ENCODE assay signal across 11 cellular contexts in genomic region chr19:13014101-13014920, GRCh38. TPM values are rescaled to one million over a fixed set of nuclear protein-coding genes. Genes with fewer than 3 reads are reported as not detected.
DNase-seq lines count a peak whose midpoint lies in the region; ATAC-seq and TF ChIP-seq lines count a peak whose summit lies in the region.
"Had no signal": no experiment of that assay in that cellular context is flagged by ENCODE, and none has a peak within 500 bp of the region (broad histone marks: within the 10 kb centered on the region; RNA-seq: fewer than 3 reads in every experiment).

No MANE protein-coding gene starts in this region.

- H3K27me3 ChIP-seq in CD8-positive, alpha-beta memory T cell (ENCODE audit: insufficient read depth, low read length, poor library complexity, severe bottlenecking) = peaks cover 34% of the 10 kb centered on the region
- no peaks in the 10 kb centered on the region for H3K27me3 ChIP-seq in rectal smooth muscle tissue (ENCODE audit: control insufficient read depth, insufficient read depth, low read length)

- H3K27ac Mint-ChIP-seq in CD8-positive, alpha-beta memory T cell = peak overlapping the region in 6 of 8 donors; percentile 43 to 83 (median 61)
- no peak overlapping the region for H3K27ac Mint-ChIP-seq in T-helper 17 cell

- peaks cover 25% of the 10 kb centered on the region for H3K4me1 ChIP-seq in CD8-positive, alpha-beta memory T cell (ENCODE audit: insufficient read depth, low read length)
- H3K4me1 ChIP-seq in rectal smooth muscle tissue (ENCODE audit: control insufficient read depth, insufficient read depth, low read length) = peaks cover 65% of the 10 kb centered on the region

- no peak for DNase-seq in CD8-positive, alpha-beta memory T cell
- DNase-seq in T-helper 17 cell (no peak), fibroblast of mammary gland (ENCODE audit: low read depth) (peak; percentile 49), NOMO-1 (lab: John Stamatoyannopoulos, UW; ENCODE audit: unreplicated experiment in 2 of 2) (no peak), A172 (ENCODE audit: low spot score) (no peak)
- DNase-seq: activated CD4-positive, alpha-beta T cell treated with anti-CD3 and anti-CD28 coated beads, Interleukin-2, amount 50 U/mL, for 4 hours; KG1 had no signal

- H3K9me3 Mint-ChIP-seq in CD8-positive, alpha-beta memory T cell = peaks cover 0 to 4% (median 0%) of the 10 kb centered on the region in 5 donors

- no peak for TF ChIP-seq CTCF in fibroblast of mammary gland (conservative IDR thresholded peaks at IDR 0.05; ENCODE audit: control insufficient read depth, insufficient read depth, low read depth, low read length)

- peaks cover 55 to 84% of the 10 kb centered on the region in 2 donors for H3K27me3 Mint-ChIP-seq in CD8-positive, alpha-beta memory T cell
- H3K27me3 Mint-ChIP-seq in T-helper 17 cell = peaks cover 74% of the 10 kb centered on the region

- H3K9me3 ChIP-seq in CD8-positive, alpha-beta memory T cell (ENCODE audit: low read length) = no peaks in the 10 kb centered on the region
- H3K9me3 ChIP-seq in T-helper 17 cell (ENCODE audit: control insufficient read depth, low read length, poor library complexity, severe bottlenecking) = no peaks in the 10 kb centered on the region

- peak overlapping the region; percentile 78 to 96 (median 86) for H3K4me3 Mint-ChIP-seq in CD8-positive, alpha-beta memory T cell
- H3K4me3 Mint-ChIP-seq in T-helper 17 cell = peak overlapping the region; percentile 77

- H3K4me3 ChIP-seq in CD8-positive, alpha-beta memory T cell (ENCODE audit: low read length) = peak overlapping the region; percentile 25
- H3K4me3 ChIP-seq in fibroblast of mammary gland (ENCODE audit: control insufficient read depth, low read depth, low read length) (peak overlapping the region; percentile 30), rectal smooth muscle tissue (ENCODE audit: low read length) (peak overlapping the region; percentile 45)

- no peak overlapping the region for H3K9ac ChIP-seq in rectal smooth muscle tissue (ENCODE audit: low read length)

- CTCF ChIA-PET in CD8-positive, alpha-beta memory T cell (lab: Charles Lee) = interaction anchor here (0.9 to 2.6 kb wide), 8 partner anchors 30 to 79 kb away, joined by 3 to 20 read pairs (median 3); no protein-coding TSS in a partner anchor

- peaks cover 23 to 29% (median 23%) of the 10 kb centered on the region in 3 donors for H3K4me1 Mint-ChIP-seq in CD8-positive, alpha-beta memory T cell
- peaks cover 28% of the 10 kb centered on the region for H3K4me1 Mint-ChIP-seq in T-helper 17 cell

- no peaks in the 10 kb centered on the region for H3K36me3 ChIP-seq in CD8-positive, alpha-beta memory T cell (ENCODE audit: insufficient read depth, low read length)
- no peaks in the 10 kb centered on the region for H3K36me3 ChIP-seq in rectal smooth muscle tissue (ENCODE audit: control insufficient read depth, insufficient read depth, low read length)

- ATAC-seq in T-helper 17 cell = no peak
- no peak for ATAC-seq in HG03139 (IDR thresholded peaks at IDR 0.05; ENCODE audit: unreplicated experiment)
- ATAC-seq in SK-N-SH treated with all-trans-retinoic acid at 6 μM for 48 hours = no peak

- peaks cover 0 to 2% (median 0%) of the 10 kb centered on the region in 3 donors for H3K36me3 Mint-ChIP-seq in CD8-positive, alpha-beta memory T cell
- H3K36me3 Mint-ChIP-seq in T-helper 17 cell (ENCODE audit: low read depth) = peaks cover 5% of the 10 kb centered on the region

- H3K27ac ChIP-seq in CD8-positive, alpha-beta memory T cell (ENCODE audit: low read depth, low read length) = no peak overlapping the region
- H3K27ac ChIP-seq in rectal smooth muscle tissue (ENCODE audit: low read depth, low read length) = peak overlapping the region; percentile 78

- POLR2A ChIA-PET in CD8-positive, alpha-beta memory T cell (lab: Charles Lee) = no interaction called here

TF ChIP-seq in SK-N-SH treated with all-trans-retinoic acid at 6 μM for 48 hours, 23 proteins besides CTCF, POLR2A, EP300 and RAD21:
- no peak for TF ChIP-seq ZFP30 (CRISPR knock-in tag; IDR thresholded peaks at IDR 0.05)
- TF ChIP-seq TOX (CRISPR knock-in tag; IDR thresholded peaks at IDR 0.05; ENCODE audit: borderline replicate concordance) = no peak
- no peak for TF ChIP-seq CSRNP3 (CRISPR knock-in tag; IDR thresholded peaks at IDR 0.05)
- no peak for TF ChIP-seq RARB (CRISPR knock-in tag; IDR thresholded peaks at IDR 0.05)
- no peak for TF ChIP-seq PATZ1 (CRISPR knock-in tag; IDR thresholded peaks at IDR 0.05; ENCODE audit: borderline replicate concordance)
- TF ChIP-seq TCF4 (CRISPR knock-in tag; IDR thresholded peaks at IDR 0.05; ENCODE audit: borderline replicate concordance) = no peak
- no peak for TF ChIP-seq ZNF70 (CRISPR knock-in tag; IDR thresholded peaks at IDR 0.05)
- no peak for TF ChIP-seq CREB5 (CRISPR knock-in tag; IDR thresholded peaks at IDR 0.05; ENCODE audit: low read depth)
- TF ChIP-seq POU6F1 (CRISPR knock-in tag; IDR thresholded peaks at IDR 0.05; ENCODE audit: borderline replicate concordance, low read depth) = no peak
- TF ChIP-seq CSDC2 (CRISPR knock-in tag; IDR thresholded peaks at IDR 0.05) = no peak

RNA-seq across cellular contexts. Expression of gene NFIX, which starts 19.0 kb away (rescaled TPM):
- 1 to 10 TPM; 2.3 to 2.8 TPM for total RNA-seq in CD8-positive, alpha-beta memory T cell
- polyA plus RNA-seq in CD8-positive, alpha-beta memory T cell = 0.94 TPM
- under 1 TPM; 0.75 to 0.86 TPM for total RNA-seq in T-helper 17 cell
- total RNA-seq in A172 (2014; rRNA removed; shearing (Covaris generic)) = 17.0 and 25.7 TPM in 2 replicates

RNA-seq across cellular contexts. Expression of gene DAND5, which starts 44.9 kb away (rescaled TPM):
- total RNA-seq in CD8-positive, alpha-beta memory T cell = not detected
- polyA plus RNA-seq in CD8-positive, alpha-beta memory T cell = not detected
- total RNA-seq in T-helper 17 cell = not detected
- total RNA-seq in A172 (2014; rRNA removed; shearing (Covaris generic)) = 0.10 and 0.36 TPM in 2 replicates
- total RNA-seq: kidney epithelial cell had no signal

RNA-seq across cellular contexts. Expression of gene GADD45GIP1, which starts 57.3 kb away (rescaled TPM):
- total RNA-seq in CD8-positive, alpha-beta memory T cell = 10 to 100 TPM; 37.3 to 38.6 TPM
- polyA plus RNA-seq in CD8-positive, alpha-beta memory T cell = 64.1 TPM
- 1 to 10 TPM; 6.9 to 8.3 TPM for total RNA-seq in T-helper 17 cell
- 64.2 and 82.8 TPM in 2 replicates for total RNA-seq in A172 (2014; rRNA removed; shearing (Covaris generic))
